Comparison of ENCODE assay signal across 15 cellular contexts in the genomic region with DNA sequence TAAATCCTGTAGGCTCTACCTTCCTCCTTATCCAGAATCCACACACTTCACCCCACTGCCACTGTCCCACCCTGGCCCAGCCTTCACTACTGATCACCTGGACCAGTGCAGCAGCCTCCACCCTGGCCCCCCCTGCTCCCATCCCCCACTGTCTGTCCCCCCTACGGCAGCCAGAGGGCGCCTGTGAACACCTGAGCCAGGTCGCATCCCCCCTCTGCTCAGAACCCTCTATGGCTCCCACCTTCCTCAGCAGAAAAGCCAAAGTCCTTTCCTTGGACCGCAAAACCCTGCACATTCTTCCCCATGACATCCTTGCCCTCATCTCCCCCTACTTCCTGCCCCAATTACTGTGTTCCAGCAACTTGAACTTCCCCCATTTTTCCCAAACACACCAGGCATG. TPM values are rescaled to one million over a fixed set of nuclear protein-coding genes. Genes with fewer than 3 reads are reported as not detected.
DNase-seq lines count a peak whose midpoint lies in the region; ATAC-seq and TF ChIP-seq lines count a peak whose summit lies in the region.
"Had no signal": no experiment of that assay in that cellular context is flagged by ENCODE, and none has a peak within 500 bp of the region (broad histone marks: within the 10 kb centered on the region; RNA-seq: fewer than 3 reads in every experiment).

No MANE protein-coding gene starts in this region.

- H3K4me3 Mint-ChIP-seq in chondrocyte (ENCODE audit: unreplicated experiment) = no peak overlapping the region
- H3K4me3 Mint-ChIP-seq: stimulated activated memory B cell treated with anti-CD40 and anti-IgM and Interleukin-4, amounts not matched to agents 10 μg/mL and 1 μg/mL and 100 μg/mL, for 72 hours had no signal

- H3K4me1 Mint-ChIP-seq in chondrocyte (ENCODE audit: low read depth) = no peaks in the 10 kb centered on the region
- H3K4me1 Mint-ChIP-seq: nephron; stimulated activated memory B cell treated with anti-CD40 and anti-IgM and Interleukin-4, amounts not matched to agents 10 μg/mL and 1 μg/mL and 100 μg/mL, for 72 hours had no signal

- H3K27me3 Mint-ChIP-seq in chondrocyte (ENCODE audit: low read depth) = peaks cover 4% of the 10 kb centered on the region

- peak; percentile 39 to 49 for DNase-seq in activated T-cell treated with anti-CD3 and anti-CD28 coated beads, Interleukin-2, amount 50 U/mL, for 48 hours
- no peak for DNase-seq in activated T-cell treated with anti-CD3 and anti-CD28 coated beads for 4 hours
- no peak for DNase-seq in chondrocyte (ENCODE audit: low spot score)
- no peak for DNase-seq in retinal pigment epithelial cell (ENCODE audit: low read depth)
- DNase-seq in MG63 = no peak
- no peak for DNase-seq in NCI-H2171 treated with DMSO at 0.1 percent for 48 hours (lab: John Stamatoyannopoulos, UW)
- DNase-seq: AML-193; NCI-H1105; NCI-H82; stimulated activated CD4-positive, alpha-beta T cell treated with anti-CD3 and anti-CD28 coated beads, Interleukin-15, amount 100 ng/mL, for 24 hours had no signal

- H3K36me3 ChIP-seq in MG63 = no peaks in the 10 kb centered on the region

- no peak overlapping the region for H3K27ac Mint-ChIP-seq in chondrocyte (ENCODE audit: unreplicated experiment)
- H3K27ac Mint-ChIP-seq: nephron; stimulated activated memory B cell treated with anti-CD40 and anti-IgM and Interleukin-4, amounts not matched to agents 10 μg/mL and 1 μg/mL and 100 μg/mL, for 72 hours had no signal

- ATAC-seq in GM21381 (IDR thresholded peaks at IDR 0.05; ENCODE audit: unreplicated experiment) = no peak
- ATAC-seq: stimulated activated memory B cell treated with anti-CD40 and anti-IgM and Interleukin-4, amounts not matched to agents 10 μg/mL and 1 μg/mL and 100 μg/mL, for 72 hours had no signal

- no peaks in the 10 kb centered on the region for H3K36me3 Mint-ChIP-seq in chondrocyte (ENCODE audit: low read depth)
- H3K36me3 Mint-ChIP-seq: stimulated activated memory B cell treated with anti-CD40 and anti-IgM and Interleukin-4, amounts not matched to agents 10 μg/mL and 1 μg/mL and 100 μg/mL, for 72 hours had no signal

- 0 out of 2 replicates have a peak, but pooled peaks cover 5% of the 10 kb centered on the region for H3K27me3 ChIP-seq in MG63

- H3K9me3 Mint-ChIP-seq in chondrocyte (ENCODE audit: low read depth) = no peaks in the 10 kb centered on the region
- H3K9me3 Mint-ChIP-seq: nephron; stimulated activated memory B cell treated with anti-CD40 and anti-IgM and Interleukin-4, amounts not matched to agents 10 μg/mL and 1 μg/mL and 100 μg/mL, for 72 hours had no signal

- no peaks in the 10 kb centered on the region for H3K9me3 ChIP-seq in MG63

- H3K4me3 ChIP-seq in retinal pigment epithelial cell (ENCODE audit: low read length) (no peak overlapping the region), MG63 (no peak overlapping the region)

- 0 out of 2 replicates have a peak, but pooled peaks have one; percentile 9 for TF ChIP-seq CTCF in LNCAP (IDR thresholded peaks at IDR 0.05)
- TF ChIP-seq CTCF in chondrocyte (IDR thresholded peaks at IDR 0.05) = peak; percentile 58
- TF ChIP-seq CTCF in retinal pigment epithelial cell (conservative IDR thresholded peaks at IDR 0.05; ENCODE audit: low read depth, low read length) = peak; percentile 41

RNA-seq across cellular contexts. Expression of a gene that starts 20.6 kb away (rescaled TPM):
- total RNA-seq in chondrocyte = 0.07 TPM in 1 of 3 replicates, not detected in the others
- not detected in 2 replicates for total RNA-seq in MG63 (2014; rRNA removed; shearing (Covaris generic); ENCODE audit: low replicate concordance)
- total RNA-seq: endothelial cell of umbilical vein had no signal

RNA-seq across cellular contexts. Expression of a gene that starts 24.8 kb away (rescaled TPM):
- 309 to 330 TPM (median 318 TPM) in 3 replicates for total RNA-seq in chondrocyte
- total RNA-seq in MG63 (2014; rRNA removed; shearing (Covaris generic); ENCODE audit: low replicate concordance) = 93.3 and 256 TPM in 2 replicates

RNA-seq across cellular contexts. Expression of a gene that starts 25.3 kb away (rescaled TPM):
- 0.15 to 0.68 TPM (median 0.31 TPM) in 3 replicates for total RNA-seq in chondrocyte
- total RNA-seq in MG63 (2014; rRNA removed; shearing (Covaris generic); ENCODE audit: low replicate concordance) = 0.22 and 2.0 TPM in 2 replicates

RNA-seq across cellular contexts. Expression of a gene that starts 41.1 kb away (rescaled TPM):
- total RNA-seq in chondrocyte = 0.70 to 0.97 TPM in 2 of 3 replicates, not detected in the other
- total RNA-seq in MG63 (2014; rRNA removed; shearing (Covaris generic); ENCODE audit: low replicate concordance) = 0.10 TPM in 1 of 2 replicates, not detected in the other

RNA-seq across cellular contexts. Expression of a gene that starts 45.4 kb away (rescaled TPM):
- total RNA-seq in chondrocyte = 6.8 to 8.6 TPM (median 8.2 TPM) in 3 replicates
- 7.4 and 12.8 TPM in 2 replicates for total RNA-seq in MG63 (2014; rRNA removed; shearing (Covaris generic); ENCODE audit: low replicate concordance)

Comparison
In these comparisons a context has a peak if more than half of its experiments do, and no peak if none do; other contexts are left out.
1. DNase-seq: peak in activated T-cell treated with anti-CD3 and anti-CD28 coated beads, Interleukin-2, amount 50 U/mL, for 48 hours (2 of 2); none in activated T-cell treated with anti-CD3 and anti-CD28 coated beads for 4 hours (single experiment), chondrocyte (single experiment), retinal pigment epithelial cell (single experiment), MG63 (single experiment) and NCI-H2171 treated with DMSO at 0.1 percent for 48 hours (single experiment).
2. Peak in every context shown above with its lines, with median percentiles within 50 percentile points of each other: CTCF ChIP-seq.